In the genomic region with DNA sequence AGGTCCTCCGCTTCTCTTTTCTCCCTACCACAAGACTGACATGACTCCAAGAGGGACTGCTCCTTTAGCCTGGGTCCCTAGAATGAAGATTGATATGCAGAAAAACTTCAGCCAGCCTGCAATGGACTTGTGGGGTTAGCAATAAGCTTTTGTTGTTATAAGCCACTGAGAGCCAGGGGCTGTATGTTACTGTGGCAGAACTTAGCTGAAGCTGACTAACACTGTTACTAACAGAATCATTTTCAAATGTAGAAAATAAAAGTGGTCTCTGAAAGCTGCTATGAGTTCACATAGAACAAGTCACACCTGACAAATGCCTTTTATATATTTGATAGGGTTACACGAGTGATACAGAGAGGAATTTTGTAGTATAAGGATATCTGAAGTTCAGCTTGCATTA, we compare ENCODE assay signal across 12 cellular contexts. TPM values are rescaled to one million over a fixed set of nuclear protein-coding genes. Genes with fewer than 3 reads are reported as not detected.
"Had no signal": no experiment of that assay in that cellular context is flagged by ENCODE, and none has a peak within 500 bp of the region (broad histone marks: within the 10 kb centered on the region; RNA-seq: fewer than 3 reads in every experiment).

No MANE protein-coding gene starts in this region.

- H3K36me3 ChIP-seq: HAP-1 had no signal

- H3K27ac Mint-ChIP-seq: GM23338, H9, HFFc6 had no signal

- H2AFZ ChIP-seq: GM23248, GM23338 had no signal

- DNase-seq: GM23248, GOT3, H7, H9, HCEC 1CT, HFFc6 had no signal

- H3K4me3 ChIP-seq: GM23248, GM23338, HAP-1 had no signal

- H3K9ac ChIP-seq: GM23248 had no signal

- H3K4me3 Mint-ChIP-seq: GM23338, H9, HFFc6 had no signal

- H3K27ac ChIP-seq: GM23248 had no signal

- ATAC-seq: GM23338, HCT116 had no signal

- H3K4me2 ChIP-seq: GM23338 had no signal

- FAIRE-seq: H1, H54 had no signal

RNA-seq across cellular contexts. Expression of gene RFLNA, which starts 13.6 kb away (rescaled TPM):
- total RNA-seq: H4, HFFc6 had no signal
